10 cellular contexts compared by ENCODE assay signal in the genomic region with DNA sequence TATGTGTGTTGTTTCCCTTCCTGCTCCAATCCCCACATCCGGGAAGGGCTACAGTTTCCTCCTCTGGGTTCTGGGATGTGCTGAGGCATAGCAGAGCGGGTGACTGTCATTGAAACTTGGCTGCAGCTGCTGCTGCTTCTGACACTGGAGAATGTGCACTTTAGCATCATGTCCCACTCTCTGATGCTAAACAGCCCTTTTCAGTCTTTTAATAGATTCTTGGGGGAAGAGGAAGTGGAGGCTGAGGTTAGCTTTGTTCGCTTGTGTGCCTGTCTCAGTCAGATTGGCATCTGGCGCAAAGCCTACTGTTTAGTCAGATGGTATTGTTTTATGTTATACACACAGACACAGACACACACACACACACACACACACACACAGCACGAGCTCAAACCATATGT.
DNase-seq lines count a peak whose midpoint lies in the region; ATAC-seq lines count a peak whose summit lies in the region.
"Had no signal": no experiment of that assay in that cellular context is flagged by ENCODE, and none has a peak within 500 bp of the region (broad histone marks: within the 10 kb centered on the region; RNA-seq: fewer than 3 reads in every experiment).

No MANE protein-coding gene starts in this region.

- H3K27ac Mint-ChIP-seq in stimulated activated effector memory CD8-positive, alpha-beta T cell treated with anti-CD3 and anti-CD28 coated beads, Interleukin-12 subunit alpha, Interleukin-12 subunit beta, amount 100 ng/mL, for 72 hours, result no peak overlapping the region
- H3K27ac Mint-ChIP-seq: activated T-helper 1 cell treated with anti-CD3 and anti-CD28 coated beads, Interleukin-12 subunit alpha, Interleukin-12 subunit beta, Interleukin-2, Interleukin-4 antibody, amounts not matched to agents 30 ng/mL and 10 ng/mL and 1 ng/mL, durations not matched to agents 14 hours and 24 hours and 36 hours had no signal

- H3K4me3 Mint-ChIP-seq in stimulated activated effector memory CD8-positive, alpha-beta T cell treated with anti-CD3 and anti-CD28 coated beads, Interleukin-12 subunit alpha, Interleukin-12 subunit beta, amount 100 ng/mL, for 72 hours, result no peak overlapping the region
- H3K4me3 Mint-ChIP-seq: activated T-helper 1 cell treated with anti-CD3 and anti-CD28 coated beads, Interleukin-12 subunit alpha, Interleukin-12 subunit beta, Interleukin-2, Interleukin-4 antibody, amounts not matched to agents 30 ng/mL and 10 ng/mL and 1 ng/mL, durations not matched to agents 14 hours and 24 hours and 36 hours had no signal

- no peaks in the 10 kb centered on the region for H3K36me3 ChIP-seq in mesodermal cell (ENCODE audit: control insufficient read depth, insufficient read depth, low read length)

- H3K4me1 Mint-ChIP-seq in stimulated activated effector memory CD8-positive, alpha-beta T cell treated with anti-CD3 and anti-CD28 coated beads, Interleukin-12 subunit alpha, Interleukin-12 subunit beta, amount 100 ng/mL, for 72 hours, result no peaks in the 10 kb centered on the region

- H3K27ac ChIP-seq in mesodermal cell (ENCODE audit: low read depth, low read length, severe bottlenecking), result peak overlapping the region; percentile 51

- ATAC-seq in GM18502 (IDR thresholded peaks at IDR 0.05; ENCODE audit: poor library complexity, unreplicated experiment) (peak; percentile 61), HG02678 (IDR thresholded peaks at IDR 0.05; ENCODE audit: unreplicated experiment) (peak; percentile 55), HG03460 (IDR thresholded peaks at IDR 0.05; ENCODE audit: unreplicated experiment) (no peak)
- no peak for ATAC-seq in stimulated activated effector memory CD8-positive, alpha-beta T cell treated with anti-CD3 and anti-CD28 coated beads, Interleukin-12 subunit alpha, Interleukin-12 subunit beta, amount 100 ng/mL, for 72 hours

- DNase-seq in RPMI7951 (ENCODE audit: low read depth) (peak; percentile 79), NCI-H345 (lab: John Stamatoyannopoulos, UW) (no peak), NCI-H2029 treated with DMSO at 0.1 percent for 48 hours (lab: John Stamatoyannopoulos, UW) (no peak)
- no peak for DNase-seq in stimulated activated effector memory CD8-positive, alpha-beta T cell treated with anti-CD3 and anti-CD28 coated beads, Interleukin-12 subunit alpha, Interleukin-12 subunit beta, amount 100 ng/mL, for 72 hours (ENCODE audit: low spot score in 2 of 2)
- DNase-seq: NCI-H524 treated with DMSO at 0.1 percent for 48 hours had no signal

- no peaks in the 10 kb centered on the region for H3K36me3 Mint-ChIP-seq in stimulated activated effector memory CD8-positive, alpha-beta T cell treated with anti-CD3 and anti-CD28 coated beads, Interleukin-12 subunit alpha, Interleukin-12 subunit beta, amount 100 ng/mL, for 72 hours

- H3K9me3 Mint-ChIP-seq in stimulated activated effector memory CD8-positive, alpha-beta T cell treated with anti-CD3 and anti-CD28 coated beads, Interleukin-12 subunit alpha, Interleukin-12 subunit beta, amount 100 ng/mL, for 72 hours, result no peaks in the 10 kb centered on the region
- H3K9me3 Mint-ChIP-seq: activated T-helper 1 cell treated with anti-CD3 and anti-CD28 coated beads, Interleukin-12 subunit alpha, Interleukin-12 subunit beta, Interleukin-2, Interleukin-4 antibody, amounts not matched to agents 30 ng/mL and 10 ng/mL and 1 ng/mL, durations not matched to agents 14 hours and 24 hours and 36 hours had no signal

- no peak overlapping the region for H3K4me3 ChIP-seq in mesodermal cell (ENCODE audit: extremely low read depth, insufficient read depth, low read length, poor library complexity, severe bottlenecking)

- WGBS in mesodermal cell (ENCODE audit: insufficient coverage in 2 of 2), 2 experiments, result 100% methylated on average over 1 of the region's 5 CpGs; no CpG with 5 or more reads in 1 of the 2 experiments

- peaks cover 6% of the 10 kb centered on the region for H3K9me3 ChIP-seq in mesodermal cell (ENCODE audit: control insufficient read depth, low read length)

- peaks cover 16% of the 10 kb centered on the region for H3K4me1 ChIP-seq in mesodermal cell (ENCODE audit: control insufficient read depth, insufficient read depth, low read length, poor library complexity, severe bottlenecking)

Comparison
In these comparisons a context has a peak if more than half of its experiments do, and no peak if none do; other contexts are left out.
1. ATAC-seq: peak in GM18502 (single experiment) and HG02678 (single experiment); none in stimulated activated effector memory CD8-positive, alpha-beta T cell treated with anti-CD3 and anti-CD28 coated beads, Interleukin-12 subunit alpha, Interleukin-12 subunit beta, amount 100 ng/mL, for 72 hours (single experiment) and HG03460 (single experiment).